ENCODE assay signal across 1 cellular context in the genomic region with DNA sequence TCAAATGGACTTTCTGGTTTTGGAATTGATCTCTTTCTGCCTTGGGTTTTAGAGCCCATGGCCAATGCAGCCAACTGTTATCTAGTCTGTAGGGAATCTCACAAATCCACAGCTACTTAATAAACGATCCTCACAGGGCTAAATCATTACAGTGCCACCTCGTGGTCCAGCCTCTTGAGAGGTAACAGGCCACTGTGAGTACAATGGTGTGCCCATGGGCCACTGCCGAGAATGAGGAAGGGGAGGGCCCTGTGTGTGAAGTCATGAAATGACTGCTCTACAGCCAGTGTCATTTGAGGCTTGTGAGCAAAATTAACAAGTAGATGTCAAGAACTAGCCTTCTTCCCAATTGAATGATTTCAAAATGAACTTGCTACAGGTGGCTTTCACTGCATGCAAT.
TF ChIP-seq lines count a peak whose summit lies in the region.

No MANE protein-coding gene starts in this region.

TF ChIP-seq in liver, 16 proteins besides CTCF, POLR2A, EP300 and RAD21 (continued from another document):
- no peak for TF ChIP-seq ZBTB33 (IDR thresholded peaks at IDR 0.05)
- no peak for TF ChIP-seq FOXA2 (IDR thresholded peaks at IDR 0.05)
- no peak for TF ChIP-seq HNF4G (IDR thresholded peaks at IDR 0.05)
- TF ChIP-seq SP1 (IDR thresholded peaks at IDR 0.05) = no peak
- TF ChIP-seq, protein P1, sequence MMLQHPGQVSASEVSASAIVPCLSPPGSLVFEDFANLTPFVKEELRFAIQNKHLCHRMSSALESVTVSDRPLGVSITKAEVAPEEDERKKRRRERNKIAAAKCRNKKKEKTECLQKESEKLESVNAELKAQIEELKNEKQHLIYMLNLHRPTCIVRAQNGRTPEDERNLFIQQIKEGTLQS (IDR thresholded peaks at IDR 0.05) = no peak
- no peak for TF ChIP-seq GABPA (IDR thresholded peaks at IDR 0.05 in 1 of 2, conservative IDR thresholded peaks at IDR 0.05 in 1 of 2)
